ENCODE assay signal across 8 cellular contexts in the genomic region with DNA sequence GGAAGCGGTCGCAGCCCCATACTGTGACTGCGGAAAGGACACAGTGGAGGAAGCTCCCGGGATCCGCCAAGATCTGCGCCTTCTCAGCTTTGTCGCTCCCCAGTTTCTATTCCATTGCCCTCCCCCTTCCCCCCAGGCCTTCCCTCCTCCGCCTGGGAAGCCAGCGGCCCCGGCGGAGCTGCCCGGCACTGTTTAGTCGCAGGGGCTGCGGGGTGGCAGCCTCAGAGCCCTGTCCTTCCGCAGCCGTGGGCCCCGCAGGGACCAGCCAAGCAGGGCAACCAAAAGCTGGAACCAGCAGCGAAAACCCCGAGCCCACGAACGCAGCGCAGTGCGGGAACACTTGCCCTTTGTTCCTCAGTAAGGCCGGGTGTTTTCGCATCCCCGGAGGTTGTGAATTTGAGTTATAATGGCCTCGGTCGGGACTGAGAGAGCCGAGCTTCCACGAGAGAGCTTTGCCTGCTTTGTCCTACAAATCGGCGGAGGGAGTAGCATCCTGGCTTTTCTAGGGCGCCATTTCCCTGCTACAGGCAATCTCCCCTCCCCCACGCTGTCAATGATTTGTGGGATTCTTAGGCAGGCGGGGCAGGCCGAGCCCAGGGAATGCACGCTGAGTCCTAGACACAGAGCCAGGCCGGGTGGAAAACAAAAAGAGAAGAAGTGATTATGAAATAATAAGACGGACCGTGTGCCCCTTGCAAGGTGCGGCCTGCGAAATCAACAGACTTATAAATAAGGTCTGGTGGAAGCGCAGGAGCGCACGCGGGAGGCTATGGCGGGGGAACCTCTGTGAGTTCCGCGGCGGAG. TPM values are rescaled to one million over a fixed set of nuclear protein-coding genes. Genes with fewer than 3 reads are reported as not detected.
DNase-seq lines count a peak whose midpoint lies in the region; ATAC-seq and TF ChIP-seq lines count a peak whose summit lies in the region.

No MANE protein-coding gene starts in this region.

- TF ChIP-seq CTCF in dorsolateral prefrontal cortex (IDR thresholded peaks at IDR 0.05 in 54 of 56, conservative IDR thresholded peaks at IDR 0.05 in 2 of 56; ENCODE audit: low read depth in 1 of 56, partially characterized antibody in 56 of 56) (peak in 5 of 56 donors; percentile 7 to 13 (median 9)), right lobe of liver (IDR thresholded peaks at IDR 0.05) (no peak)

- intact Hi-C loops in dorsolateral prefrontal cortex (cut with DNase I): loop anchor here (2.0 to 5.0 kb wide), 2 partner anchors 15 to 74 kb away; a partner anchor contains a TSS
- intact Hi-C loops in right lobe of liver (cut with DNase I): no loop called here

- no peak overlapping the region for H3K27ac Mint-ChIP-seq in activated naive CD8-positive, alpha-beta T cell
- H3K27ac Mint-ChIP-seq in activated naive CD8-positive, alpha-beta T cell treated with anti-CD3 and anti-CD28 coated beads, Interleukin-2, amount 50 U/mL, for 24 hours: no peak overlapping the region

- H3K27ac ChIP-seq in dorsolateral prefrontal cortex: peak overlapping the region; percentile 71 to 99 (median 95)
- H3K27ac ChIP-seq in right lobe of liver: no peak overlapping the region

- H3K9me3 ChIP-seq in right lobe of liver: no peaks in the 10 kb centered on the region

- ATAC-seq in activated naive CD8-positive, alpha-beta T cell treated with anti-CD3 and anti-CD28 coated beads, Interleukin-2, amount 50 U/mL, for 24 hours: no peak
- ATAC-seq in right lobe of liver (peak; percentile 92 to 93 (median 92)), GM21515 (IDR thresholded peaks at IDR 0.05; ENCODE audit: unreplicated experiment) (no peak)

- peak overlapping the region; percentile 75 for H3K4me3 Mint-ChIP-seq in activated naive CD8-positive, alpha-beta T cell
- no peak overlapping the region for H3K4me3 Mint-ChIP-seq in activated naive CD8-positive, alpha-beta T cell treated with anti-CD3 and anti-CD28 coated beads, Interleukin-2, amount 50 U/mL, for 24 hours

- WGBS in right lobe of liver (ENCODE audit: insufficient coverage, low coverage, low lambda C conversion rate, missing lambda C conversion rate): under 1% methylated on average over 35 of the region's 50 CpGs

- peaks cover 2% of the 10 kb centered on the region for H3K36me3 Mint-ChIP-seq in activated naive CD8-positive, alpha-beta T cell
- H3K36me3 Mint-ChIP-seq in activated naive CD8-positive, alpha-beta T cell treated with anti-CD3 and anti-CD28 coated beads, Interleukin-2, amount 50 U/mL, for 24 hours (ENCODE audit: low read depth): no peaks in the 10 kb centered on the region

- H3K9me3 Mint-ChIP-seq in activated naive CD8-positive, alpha-beta T cell (ENCODE audit: low read depth): no peaks in the 10 kb centered on the region
- H3K9me3 Mint-ChIP-seq in activated naive CD8-positive, alpha-beta T cell treated with anti-CD3 and anti-CD28 coated beads, Interleukin-2, amount 50 U/mL, for 24 hours: no peaks in the 10 kb centered on the region

- H3K4me1 Mint-ChIP-seq in activated naive CD8-positive, alpha-beta T cell (ENCODE audit: low read depth): peaks cover 46% of the 10 kb centered on the region
- peaks cover 48% of the 10 kb centered on the region for H3K4me1 Mint-ChIP-seq in activated naive CD8-positive, alpha-beta T cell treated with anti-CD3 and anti-CD28 coated beads, Interleukin-2, amount 50 U/mL, for 24 hours

- peaks cover 0 to 76% (median 23%) of the 10 kb centered on the region in 45 donors for H3K27me3 ChIP-seq in dorsolateral prefrontal cortex
- peaks cover 0 to 18% of the 10 kb centered on the region in 2 donors for H3K27me3 ChIP-seq in right lobe of liver

- DNase-seq in activated naive CD8-positive, alpha-beta T cell treated with anti-CD3 and anti-CD28 coated beads, Interleukin-2, amount 50 U/mL, for 24 hours: no peak
- DNase-seq in NCI-H82 (lab: John Stamatoyannopoulos, UW) (peak; percentile 95), dorsolateral prefrontal cortex (peak; percentile 52 to 91 (median 83)), right lobe of liver (peak; percentile 75 to 90 (median 79)), stromal cell of bone marrow (ENCODE audit: low read depth) (peak; percentile 56), OCI-M2 (lab: John Stamatoyannopoulos, UW; ENCODE audit: unreplicated experiment) (no peak)

- peak; percentile 49 for TF ChIP-seq POLR2A in right lobe of liver (IDR thresholded peaks at IDR 0.05)

- H3K36me3 ChIP-seq in right lobe of liver: no peaks in the 10 kb centered on the region

- peaks cover 57% of the 10 kb centered on the region for H3K27me3 Mint-ChIP-seq in activated naive CD8-positive, alpha-beta T cell
- peaks cover 82% of the 10 kb centered on the region for H3K27me3 Mint-ChIP-seq in activated naive CD8-positive, alpha-beta T cell treated with anti-CD3 and anti-CD28 coated beads, Interleukin-2, amount 50 U/mL, for 24 hours

- peaks cover 0 to 34% (median 5%) of the 10 kb centered on the region in 4 donors for H3K4me1 ChIP-seq in right lobe of liver

- peak overlapping the region; percentile 53 to 94 (median 72) for H3K4me3 ChIP-seq in dorsolateral prefrontal cortex
- H3K4me3 ChIP-seq in right lobe of liver: peak overlapping the region; percentile 65 to 71 (median 67)

RNA-seq across cellular contexts. Expression of a gene that starts 4.0 kb away (rescaled TPM):
- total RNA-seq in dorsolateral prefrontal cortex (100 to 1,000 TPM in 108 of 120 experiments, 10 to 100 TPM in 12; 53.6 to 634 (median 180) TPM), right lobe of liver (1 to 10 TPM; 1.0 to 3.9 (median 2.5) TPM)

RNA-seq across cellular contexts. Expression of a gene that starts 27.3 kb away (rescaled TPM):
- total RNA-seq in dorsolateral prefrontal cortex: 10 to 100 TPM; 17.1 to 34.4 (median 25.3) TPM
- total RNA-seq in right lobe of liver: 10 to 100 TPM in 5 of 6 experiments, 1 to 10 TPM in 1; 9.4 to 15.4 (median 11.0) TPM

Comparison
In these comparisons a context has a peak if more than half of its experiments do, and no peak if none do; other contexts are left out.
1. ATAC-seq: peak in right lobe of liver (4 of 4); none in activated naive CD8-positive, alpha-beta T cell treated with anti-CD3 and anti-CD28 coated beads, Interleukin-2, amount 50 U/mL, for 24 hours (single experiment) and GM21515 (single experiment).
2. DNase-seq: peak in NCI-H82 (single experiment), dorsolateral prefrontal cortex (10 of 10), right lobe of liver (3 of 3) and stromal cell of bone marrow (single experiment); none in activated naive CD8-positive, alpha-beta T cell treated with anti-CD3 and anti-CD28 coated beads, Interleukin-2, amount 50 U/mL, for 24 hours (single experiment) and OCI-M2 (single experiment).
3. H3K27ac ChIP-seq: peak in dorsolateral prefrontal cortex (59 of 59); none in right lobe of liver (0 of 3).
4. RNA of a gene that starts 4.0 kb away (total RNA-seq): 53.6 to 634 TPM in dorsolateral prefrontal cortex; 1.0 to 3.9 TPM in right lobe of liver; every median in the first group is over 10 times any median in the second.
5. intact Hi-C loops: an anchor here in dorsolateral prefrontal cortex (2.0 to 5.0 kb wide); none called in right lobe of liver.